In genomic region chr19:41546386-41546789, GRCh38 we compare ENCODE assay signal across 10 cellular contexts. TPM values are rescaled to one million over a fixed set of nuclear protein-coding genes. Genes with fewer than 3 reads are reported as not detected.
DNase-seq lines count a peak whose midpoint lies in the region; ATAC-seq and TF ChIP-seq lines count a peak whose summit lies in the region.
"Had no signal": no experiment of that assay in that cellular context is flagged by ENCODE, and none has a peak within 500 bp of the region (broad histone marks: within the 10 kb centered on the region; RNA-seq: fewer than 3 reads in every experiment).

No MANE protein-coding gene starts in this region.

- H3K36me3 ChIP-seq in OCI-LY3 (replicated peaks; ENCODE audit: low read depth, low read length), result no peaks in the 10 kb centered on the region
- H3K36me3 ChIP-seq in esophagus (ENCODE audit: control insufficient read depth in 2 of 2, insufficient read depth in 2 of 2, low read length in 1 of 2), result no peaks in the 10 kb centered on the region
- no peaks in the 10 kb centered on the region for H3K36me3 ChIP-seq in subcutaneous abdominal adipose tissue (ENCODE audit: control insufficient read depth in 5 of 5, insufficient read depth in 5 of 5, low read length in 5 of 5)

- H3K4me2 ChIP-seq in OCI-LY3 (ENCODE audit: low read length), result peak overlapping the region; percentile 61

- H3K9ac ChIP-seq in OCI-LY3 (ENCODE audit: low read length), result peak overlapping the region; percentile 12; the same call in 1 of the 2 replicates
- H3K9ac ChIP-seq in subcutaneous abdominal adipose tissue (ENCODE audit: low read length in 5 of 5), result peak overlapping the region in 2 of 5 donors; percentile 35 to 62

- peak overlapping the region; percentile 35 for H3K4me3 ChIP-seq in OCI-LY3 (ENCODE audit: low read length)
- H3K4me3 ChIP-seq in esophagus (ENCODE audit: low read depth in 1 of 2, low read length in 2 of 2), result no peak overlapping the region
- peak overlapping the region in 3 of 5 donors; percentile 5 to 23 (median 15) for H3K4me3 ChIP-seq in subcutaneous abdominal adipose tissue (ENCODE audit: low read depth in 1 of 5, low read length in 5 of 5)

- H3K4me1 ChIP-seq in OCI-LY3 (ENCODE audit: low read length) (peaks cover 47% of the 10 kb centered on the region), esophagus (ENCODE audit: control insufficient read depth in 2 of 2, insufficient read depth in 2 of 2, low read length in 1 of 2) (no peaks in the 10 kb centered on the region), subcutaneous abdominal adipose tissue (ENCODE audit: control insufficient read depth in 5 of 5, insufficient read depth in 5 of 5, low read length in 5 of 5) (peaks cover 0 to 45% (median 18%) of the 10 kb centered on the region in 5 donors)

- no peak for TF ChIP-seq CTCF in OCI-LY3 (IDR thresholded peaks at IDR 0.05; ENCODE audit: low read depth, low read length)

- no peaks in the 10 kb centered on the region for H3K79me2 ChIP-seq in OCI-LY3 (ENCODE audit: low read length)

- H3K9me3 ChIP-seq in OCI-LY3 (ENCODE audit: insufficient read depth, low read length) (no peaks in the 10 kb centered on the region), esophagus (ENCODE audit: control insufficient read depth in 2 of 2, insufficient read depth in 1 of 2, low read depth in 1 of 2, low read length in 1 of 2) (no peaks in the 10 kb centered on the region), subcutaneous abdominal adipose tissue (ENCODE audit: control insufficient read depth in 5 of 5, low read length in 5 of 5) (no peaks in the 10 kb centered on the region)

- 30 to 33% methylated on average over 6 of the region's 6 CpGs for WGBS in esophagus, 2 donors

- no peak overlapping the region for H3K27ac ChIP-seq in OCI-LY3 (ENCODE audit: low read length)
- peak overlapping the region; percentile 26 to 33 for H3K27ac ChIP-seq in esophagus (ENCODE audit: low read depth in 2 of 2, low read length in 1 of 2)
- peak overlapping the region; percentile 19 for H3K27ac ChIP-seq in subcutaneous abdominal adipose tissue (ENCODE audit: low read depth, low read length)

- no peaks in the 10 kb centered on the region for H3K27me3 ChIP-seq in OCI-LY3 (ENCODE audit: low read depth, low read length)
- no peaks in the 10 kb centered on the region for H3K27me3 ChIP-seq in esophagus (ENCODE audit: control insufficient read depth in 1 of 2, insufficient read depth in 2 of 2, low read length in 2 of 2)
- peaks cover 0 to 11% (median 7%) of the 10 kb centered on the region in 5 donors for H3K27me3 ChIP-seq in subcutaneous abdominal adipose tissue (ENCODE audit: control insufficient read depth in 5 of 5, insufficient read depth in 4 of 5, low read length in 5 of 5)

- ATAC-seq in HG02884 (IDR thresholded peaks at IDR 0.05; ENCODE audit: unreplicated experiment), result no peak
- no peak for ATAC-seq in GM21717 (IDR thresholded peaks at IDR 0.05; ENCODE audit: unreplicated experiment)

- no peaks in the 10 kb centered on the region for H4K20me1 ChIP-seq in OCI-LY3 (ENCODE audit: insufficient read depth, low read length)

- peak overlapping the region; percentile 93 for H2AFZ ChIP-seq in OCI-LY3 (ENCODE audit: low read depth, low read length)

- DNase-seq in activated gamma-delta T cell treated with Interleukin-2 at 50 U/mL for 16 hours (peak; percentile 37), activated gamma-delta T cell (lab: John Stamatoyannopoulos, UW) (no peak), COLO668 (lab: John Stamatoyannopoulos, UW; ENCODE audit: unreplicated experiment) (no peak)
- DNase-seq: NCI-H1092 treated with DMSO at 0.1 percent for 48 hours had no signal

RNA-seq across cellular contexts. Expression of gene CEACAM21, which starts 29.6 kb away (rescaled TPM):
- under 1 TPM; 0.24 to 0.66 TPM for polyA plus RNA-seq in esophagus
- polyA plus RNA-seq: H1 had no signal

Comparison
In these comparisons a context has a peak if more than half of its experiments do, and no peak if none do; other contexts are left out.
1. H3K4me3 ChIP-seq: peak in OCI-LY3 (single experiment) and subcutaneous abdominal adipose tissue (3 of 5); none in esophagus (0 of 2).